Comparison of ENCODE assay signal across 19 cellular contexts in the genomic region with DNA sequence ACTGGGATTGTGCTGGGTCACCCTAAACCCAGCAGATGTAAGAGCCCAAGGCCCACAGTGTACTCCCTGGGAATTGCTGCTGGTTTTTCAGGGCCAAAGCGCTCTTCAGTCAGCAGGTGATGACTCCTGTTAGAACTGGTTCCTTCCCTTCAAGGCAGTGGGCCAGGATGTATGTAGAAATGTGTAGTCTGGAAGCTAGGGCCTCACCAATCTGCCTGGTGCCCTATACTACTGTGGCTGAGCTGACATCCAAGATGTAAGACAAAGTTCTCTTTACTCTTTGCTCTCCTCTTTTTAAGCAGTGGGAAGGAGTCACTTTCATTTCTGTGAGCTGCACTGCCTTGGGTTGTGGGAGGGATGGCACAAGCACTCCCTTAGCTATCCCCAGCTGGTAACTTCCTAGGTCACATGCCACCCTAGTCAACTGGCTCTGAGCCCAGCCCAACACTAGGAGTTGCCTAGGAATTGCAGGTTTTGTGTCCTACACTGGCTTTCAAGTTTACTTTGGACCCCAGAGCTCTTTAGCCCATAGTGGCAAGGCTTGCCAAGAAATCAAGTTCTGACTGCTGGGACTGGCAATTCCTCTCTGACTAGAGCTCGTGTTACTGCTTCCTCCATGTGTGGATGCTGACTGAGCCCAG.
A peak's percentile ranks its signal among the peaks of the same experiment; 100 is the strongest.
DNase-seq lines count a peak whose midpoint lies in the region; ATAC-seq and TF ChIP-seq lines count a peak whose summit lies in the region.
"Had no signal": no experiment of that assay in that cellular context is flagged by ENCODE, and none has a peak within 500 bp of the region (broad histone marks: within the 10 kb centered on the region; RNA-seq: fewer than 3 reads in every experiment).

No MANE protein-coding gene starts in this region.

- H3K4me2 ChIP-seq in smooth muscle cell, result no peak overlapping the region

- no peaks in the 10 kb centered on the region for H3K9me3 ChIP-seq in smooth muscle cell (replicated peaks; ENCODE audit: low read depth)

- H3K79me2 ChIP-seq in smooth muscle cell (ENCODE audit: low read depth), result no peaks in the 10 kb centered on the region

- H3K4me3 ChIP-seq in epithelial cell of esophagus (ENCODE audit: low read length) (no peak overlapping the region), smooth muscle cell (no peak overlapping the region)

- no peaks in the 10 kb centered on the region for H3K27me3 ChIP-seq in smooth muscle cell (ENCODE audit: low read depth)

- H3K4me1 ChIP-seq in smooth muscle cell (ENCODE audit: low read depth), result no peaks in the 10 kb centered on the region

- H3K27ac ChIP-seq in smooth muscle cell (ENCODE audit: low read depth), result peak overlapping the region; percentile 22

- no peak overlapping the region for H3K9ac ChIP-seq in smooth muscle cell (ENCODE audit: low read depth)

- no peaks in the 10 kb centered on the region for H3K36me3 ChIP-seq in smooth muscle cell (ENCODE audit: low read depth)

- no peaks in the 10 kb centered on the region for H4K20me1 ChIP-seq in smooth muscle cell (ENCODE audit: low read depth)

- in situ Hi-C loops in ACHN (cut with HindIII; ENCODE audit: low pct_ligation_motif_present, low pct_unique_long_range_greater_than_20kb, low sequenced_read_pairs), result no loop called here

- DNase-seq in HT1080 (ENCODE audit: low read depth) (peak; percentile 31), NCI-H446 treated with DMSO at 0.1 percent for 48 hours (lab: John Stamatoyannopoulos, UW) (peak; percentile 92), epithelial cell of esophagus (ENCODE audit: low read depth) (peak; percentile 34), smooth muscle cell (lab: John Stamatoyannopoulos, UW; ENCODE audit: unreplicated experiment) (no peak), ACHN (no peak)
- DNase-seq in activated CD4-positive, alpha-beta T cell treated with anti-CD3 and anti-CD28 coated beads, Interleukin-2, amount 50 U/mL, for 1 hour, result no peak
- DNase-seq: activated B cell treated with CpG ODN at 0.5 μM for 24 hours; activated CD8-positive, alpha-beta memory T cell treated with anti-CD3 and anti-CD28 coated beads for 24 hours; activated naive CD8-positive, alpha-beta T cell treated with anti-CD3 and anti-CD28 coated beads, Interleukin-2, amount 50 U/mL, for 24 hours; activated T-cell treated with anti-CD3 and anti-CD28 coated beads, Interleukin-2, amount 50 U/mL, for 72 hours; caudate nucleus; DMS153; naive thymus-derived CD4-positive, alpha-beta T cell; NCI-H1436; NCI-H345; Right ventricle myocardium superior; small intestine; stimulated activated CD8-positive, alpha-beta memory T cell treated with anti-CD3 and anti-CD28 coated beads, Interleukin-4, amount 100 ng/mL, for 48 hours had no signal

- 85% methylated on average over 2 of the region's 2 CpGs for WGBS in smooth muscle cell (ENCODE audit: low lambda C conversion rate)

- ATAC-seq in GM21526 (IDR thresholded peaks at IDR 0.05; ENCODE audit: low FRiP score, unreplicated experiment), result no peak
- ATAC-seq: activated naive CD8-positive, alpha-beta T cell treated with anti-CD3 and anti-CD28 coated beads, Interleukin-2, amount 50 U/mL, for 24 hours; activated T-cell treated with anti-CD3 and anti-CD28 coated beads, Interleukin-2, amount 50 U/mL, for 72 hours; naive thymus-derived CD4-positive, alpha-beta T cell had no signal

- H3F3A ChIP-seq in smooth muscle cell (ENCODE audit: low read depth), result no peaks in the 10 kb centered on the region

- H2AFZ ChIP-seq in smooth muscle cell (ENCODE audit: low read depth), result no peak overlapping the region

- no peak for TF ChIP-seq CTCF in epithelial cell of esophagus (IDR thresholded peaks at IDR 0.05; ENCODE audit: insufficient read depth, low read depth, low read length, missing control alignments)
- TF ChIP-seq CTCF in smooth muscle cell (IDR thresholded peaks at IDR 0.05; ENCODE audit: borderline replicate concordance, insufficient read depth, poor library complexity, severe bottlenecking), result no peak

Comparison
In these comparisons a context has a peak if more than half of its experiments do, and no peak if none do; other contexts are left out.
1. DNase-seq: peak in HT1080 (single experiment), NCI-H446 treated with DMSO at 0.1 percent for 48 hours (single experiment) and epithelial cell of esophagus (single experiment); none in smooth muscle cell (single experiment), activated CD4-positive, alpha-beta T cell treated with anti-CD3 and anti-CD28 coated beads, Interleukin-2, amount 50 U/mL, for 1 hour (single experiment) and ACHN (single experiment).